15 cellular contexts compared by ENCODE assay signal in genomic region chr9:27464950-27465349, GRCh38. TPM values are rescaled to one million over a fixed set of nuclear protein-coding genes. Genes with fewer than 3 reads are reported as not detected.
"Had no signal": no experiment of that assay in that cellular context is flagged by ENCODE, and none has a peak within 500 bp of the region (broad histone marks: within the 10 kb centered on the region; RNA-seq: fewer than 3 reads in every experiment).

No MANE protein-coding gene starts in this region.

RNA-seq across cellular contexts. Expression of gene IFNK, which starts 59.1 kb away (rescaled TPM):
- total RNA-seq: activated CD4-positive, alpha-beta memory T cell treated with anti-CD3 and anti-CD28 coated beads, Interleukin-2, amount 10 ng/mL, durations not matched to agents 7 days and 5 days; activated CD4-positive, alpha-beta T cell treated with anti-CD3 and anti-CD28 coated beads for 36 hours; activated CD4-positive, alpha-beta T cell treated with anti-CD3 and anti-CD28 coated beads, Interleukin-2, amount 10 ng/mL, durations not matched to agents 7 days and 5 days; activated CD8-positive, alpha-beta memory T cell treated with anti-CD3 and anti-CD28 coated beads, Interleukin-2, amount 10 ng/mL, durations not matched to agents 7 days and 5 days; activated CD8-positive, alpha-beta T cell treated with anti-CD3 and anti-CD28 coated beads, Interleukin-2, amount 10 ng/mL, durations not matched to agents 7 days and 5 days; activated naive CD8-positive, alpha-beta T cell treated with anti-CD3 and anti-CD28 coated beads, Interleukin-2, amount 10 ng/mL, durations not matched to agents 7 days and 5 days; activated T-helper 2 cell treated with anti-CD3 and anti-CD28 coated beads, Interferon-gamma antibody, Interleukin-2, Interleukin-4, amounts not matched to agents 10 μg/mL and 5 μg/mL and 100 μg/mL, durations not matched to agents 14 hours and 24 hours and 36 hours; ascending aorta; bronchial epithelial cell; cardiac muscle cell; T-helper 1 cell treated with Interleukin-12 subunit alpha and Interleukin-12 subunit beta and Interleukin-4 antibody, amounts not matched to agents 30 ng/mL and 1 ng/mL, for 36 hours; T-helper 17 cell; T-helper 2 cell treated with Interferon-gamma antibody and Interleukin-4, amounts not matched to agents 100 ng/mL and 5 ng/mL, for 36 hours; WTC11 had no signal
- polyA plus RNA-seq: adipose tissue, cardiac muscle cell had no signal
